ENCODE assay signal across 18 cellular contexts in genomic region chr14:89855961-89856360, GRCh38.
DNase-seq lines count a peak whose midpoint lies in the region; ATAC-seq and TF ChIP-seq lines count a peak whose summit lies in the region.
"Had no signal": no experiment of that assay in that cellular context is flagged by ENCODE, and none has a peak within 500 bp of the region (broad histone marks: within the 10 kb centered on the region; RNA-seq: fewer than 3 reads in every experiment).

No MANE protein-coding gene starts in this region.

- peak overlapping the region; percentile 5; the same call in 1 of the 2 replicates for H3K56ac ChIP-seq in IMR-90 (ENCODE audit: extremely low read depth, insufficient read depth, low read length)

- TF ChIP-seq POLR2A in IMR-90 (IDR thresholded peaks at IDR 0.05; ENCODE audit: low read depth, low read length), result no peak
- no peak for TF ChIP-seq POLR2A in gastroesophageal sphincter (IDR thresholded peaks at IDR 0.05)

- peak overlapping the region; percentile 75; the same call in 1 of the 2 replicates for H3K4me2 ChIP-seq in IMR-90 (ENCODE audit: low read depth, low read length)
- H3K4me2 ChIP-seq: KMS-11 had no signal

- no peaks in the 10 kb centered on the region for H3K9me3 ChIP-seq in IMR-90 (ENCODE audit: control insufficient read depth, insufficient read depth, low read length)
- no peaks in the 10 kb centered on the region for H3K9me3 ChIP-seq in gastroesophageal sphincter
- H3K9me3 ChIP-seq: pancreas had no signal

- no TSS peak for BruUV-seq in IMR-90 (replicated peaks; lab: Mats Ljungman, UMichigan)

- H3K27me3 ChIP-seq in ACC112 (ENCODE audit: insufficient read depth, low read length) (no peaks in the 10 kb centered on the region), IMR-90 (ENCODE audit: control insufficient read depth, insufficient read depth, low read length) (no peaks in the 10 kb centered on the region), brain microvascular endothelial cell (replicated peaks) (no peaks in the 10 kb centered on the region), gastroesophageal sphincter (no peaks in the 10 kb centered on the region)
- H3K27me3 ChIP-seq: pancreas had no signal

- ATAC-seq in IMR-90 (ENCODE audit: low read depth), result peak; percentile 65
- no peak for ATAC-seq in gastroesophageal sphincter
- ATAC-seq: activated CD8-positive, alpha-beta T cell treated with anti-CD3 and anti-CD28 coated beads, Interleukin-2, amount 10 ng/mL, durations not matched to agents 7 days and 5 days had no signal

- intact Hi-C loops in IMR-90 (cut with micrococcal nuclease), result no loop called here

- peak overlapping the region; percentile 33; the same call in 1 of the 2 replicates for H4K5ac ChIP-seq in IMR-90 (ENCODE audit: low read depth, low read length)

- WGBS in IMR-90 (ENCODE audit: extremely low coverage in 2 of 2, insufficient read length in 1 of 2), 2 experiments, result 94% methylated on average over 2 of the region's 4 CpGs; no CpG with 5 or more reads in 1 of the 2 experiments
- 68 to 80% methylated on average over 4 of the region's 4 CpGs for WGBS in gastroesophageal sphincter (ENCODE audit: low coverage in 1 of 2), 2 donors

- no peaks in the 10 kb centered on the region for H3K36me3 ChIP-seq in ACC112 (ENCODE audit: insufficient read depth, low read length)
- H3K36me3 ChIP-seq in IMR-90 (ENCODE audit: control insufficient read depth, insufficient read depth, low read length), result no peaks in the 10 kb centered on the region; the same call in 1 of the 2 replicates
- no peaks in the 10 kb centered on the region for H3K36me3 ChIP-seq in brain microvascular endothelial cell (replicated peaks)
- H3K36me3 ChIP-seq in gastroesophageal sphincter, result no peaks in the 10 kb centered on the region
- H3K36me3 ChIP-seq: pancreas had no signal

- H3K79me2 ChIP-seq in ACC112 (ENCODE audit: control insufficient read depth, insufficient read depth, low read length, unreplicated experiment), result no peaks in the 10 kb centered on the region

- H2AK5ac ChIP-seq in IMR-90 (ENCODE audit: low read depth, low read length), result peak overlapping the region; percentile 41

- H2AFZ ChIP-seq in ACC112 (ENCODE audit: low read length, unreplicated experiment) (no peak overlapping the region), IMR-90 (replicated peaks; ENCODE audit: low read length, poor library complexity) (peak overlapping the region; percentile 67)

- peak overlapping the region; percentile 86 for H2BK5ac ChIP-seq in IMR-90 (ENCODE audit: low read depth, low read length, poor library complexity, severe bottlenecking)

- POLR2A ChIA-PET in IMR-90 (lab: Charles Lee; ENCODE audit: unreplicated experiment), result no interaction called here

- in situ Hi-C loops in IMR-90 (cut with MboI; ENCODE audit: low sequenced_read_pairs), result no loop called here
- in situ Hi-C loops in brain microvascular endothelial cell (cut with HindIII; ENCODE audit: low pct_ligation_motif_present, low sequenced_read_pairs), result no loop called here

- CTCF ChIA-PET in IMR-90 (lab: Yijun Ruan, JAX), result no interaction called here

- DNase-seq in IMR-90 (peak; percentile 89), brain microvascular endothelial cell (peak; percentile 29), glomerular visceral epithelial cell (ENCODE audit: extremely low spot score) (peak; percentile 36), DMS153 treated with DMSO at 0.1 percent for 48 hours (lab: John Stamatoyannopoulos, UW; ENCODE audit: unreplicated experiment) (no peak), NCI-H2081 treated with DMSO at 0.1 percent for 48 hours (lab: John Stamatoyannopoulos, UW) (no peak), NCI-H345 (lab: John Stamatoyannopoulos, UW) (no peak)
- DNase-seq: activated CD8-positive, alpha-beta T cell treated with anti-CD3 and anti-CD28 coated beads, Interleukin-2, amount 10 ng/mL, durations not matched to agents 7 days and 5 days; activated gamma-delta T cell; DMS53; mesendoderm; NCI-H1436; NCI-H526 treated with DMSO at 0.1 percent for 48 hours; pancreas; RPMI8226; trophoblast cell had no signal

- H4K91ac ChIP-seq in IMR-90 (ENCODE audit: insufficient read depth, low read depth, low read length), result peak overlapping the region; percentile 27; the same call in 1 of the 2 replicates

- H3K9ac ChIP-seq in IMR-90 (ENCODE audit: low read depth, low read length), result peak overlapping the region; percentile 50; the same call in 1 of the 2 replicates
- H3K9ac ChIP-seq: KMS-11 had no signal

- peak overlapping the region; percentile 41; the same call in 1 of the 3 replicates for H2BK15ac ChIP-seq in IMR-90 (ENCODE audit: low read depth, low read length)

- peaks cover 4% of the 10 kb centered on the region; the same call in 1 of the 2 replicates for H3K9me1 ChIP-seq in IMR-90 (ENCODE audit: insufficient read depth, low read length)

- H3K18ac ChIP-seq in IMR-90 (ENCODE audit: low read depth, low read length), result peak overlapping the region; percentile 47; the same call in 1 of the 2 replicates

- H4K20me1 ChIP-seq in IMR-90 (ENCODE audit: insufficient read depth, low read length), result no peaks in the 10 kb centered on the region

- H3K4ac ChIP-seq in IMR-90 (ENCODE audit: low read depth, low read length), result peak overlapping the region; percentile 66

- peak overlapping the region; percentile 83 for H2BK120ac ChIP-seq in IMR-90 (ENCODE audit: low read depth, low read length)

- peaks cover 0 to 6% of the 10 kb centered on the region in 2 experiments; a peak in 2 of 4 replicates for H3K79me1 ChIP-seq in IMR-90 (ENCODE audit: low read depth in 1 of 2, low read length in 2 of 2)

- no peak for TF ChIP-seq EP300 in gastroesophageal sphincter (IDR thresholded peaks at IDR 0.05)

- TF ChIP-seq CTCF in IMR-90 (conservative IDR thresholded peaks at IDR 0.05; ENCODE audit: low read depth, low read length) (no peak), brain microvascular endothelial cell (IDR thresholded peaks at IDR 0.05; ENCODE audit: low read depth, low read length, missing control alignments) (no peak), gastroesophageal sphincter (IDR thresholded peaks at IDR 0.05) (no peak)

- H4K8ac ChIP-seq in IMR-90 (ENCODE audit: low read depth in 2 of 2, low read length in 2 of 2), result peak overlapping the region; percentile 41 to 67; a peak in 3 of 4 replicates

- H2BK20ac ChIP-seq in IMR-90 (ENCODE audit: low read depth, low read length), result peak overlapping the region; percentile 94

- H3K4me3 ChIP-seq in ACC112 (ENCODE audit: low read depth, low read length) (peak overlapping the region; percentile 20; the same call in 1 of the 2 replicates), IMR-90 (ENCODE audit: insufficient read depth, low read depth, low read length) (no peak overlapping the region), brain microvascular endothelial cell (ENCODE audit: low read depth, low read length) (no peak overlapping the region), gastroesophageal sphincter (no peak overlapping the region)
- H3K4me3 ChIP-seq: pancreas had no signal

- dilution Hi-C loops in IMR-90 (cut with HindIII; ENCODE audit: low sequenced_read_pairs, unreplicated experiment), result no loop called here

- H3K27ac ChIP-seq in ACC112 (ENCODE audit: low read depth, low read length) (peak overlapping the region; percentile 83), IMR-90 (ENCODE audit: insufficient read depth, low read length) (peak overlapping the region; percentile 81; the same call in 1 of the 2 replicates), brain microvascular endothelial cell (peak overlapping the region; percentile 54), gastroesophageal sphincter (no peak overlapping the region)
- H3K27ac ChIP-seq: KMS-11, pancreas had no signal

- H3K4me1 ChIP-seq in ACC112 (ENCODE audit: control insufficient read depth, insufficient read depth, low read length, unreplicated experiment) (peaks cover 18% of the 10 kb centered on the region), IMR-90 (ENCODE audit: control insufficient read depth, insufficient read depth, low read length) (peaks cover 17% of the 10 kb centered on the region), gastroesophageal sphincter (no peaks in the 10 kb centered on the region)

- no peak overlapping the region; the same call in 1 of the 2 replicates for H3K14ac ChIP-seq in IMR-90 (replicated peaks; ENCODE audit: low read depth, low read length)

- no peak overlapping the region for H2AK9ac ChIP-seq in IMR-90 (replicated peaks; ENCODE audit: low read depth, low read length, poor library complexity)

- no peak for TF ChIP-seq RAD21 in IMR-90 (IDR thresholded peaks at IDR 0.05; ENCODE audit: low read length)

- peak overlapping the region; percentile 54; the same call in 1 of the 2 replicates for H3K23ac ChIP-seq in IMR-90 (ENCODE audit: low read depth, low read length)

TF ChIP-seq in IMR-90, 13 proteins besides CTCF, POLR2A, EP300 and RAD21:
- TF ChIP-seq MAFK (IDR thresholded peaks at IDR 0.05; ENCODE audit: low read depth, low read length) (peak; percentile 75), SMC3 (IDR thresholded peaks at IDR 0.05; ENCODE audit: low read depth, low read length) (no peak), NFE2L2 (IDR thresholded peaks at IDR 0.05; ENCODE audit: low read depth, low read length) (peak; percentile 81), MAZ (IDR thresholded peaks at IDR 0.05; ENCODE audit: borderline replicate concordance, low read depth, low read length) (no peak), FOS (IDR thresholded peaks at IDR 0.05; ENCODE audit: low read depth, low read length) (peak; percentile 51), CEBPB (IDR thresholded peaks at IDR 0.05; ENCODE audit: low read depth, low read length) (peak; percentile 90)
TF ChIP-seq in IMR-90: peak in this region for 4.

Comparison
In these comparisons a context has a peak if more than half of its experiments do, and no peak if none do; other contexts are left out.
1. H3K27ac ChIP-seq: peak in ACC112 (single experiment), IMR-90 (single experiment) and brain microvascular endothelial cell (single experiment); none in gastroesophageal sphincter (0 of 4).
2. DNase-seq: peak in IMR-90 (single experiment), brain microvascular endothelial cell (single experiment) and glomerular visceral epithelial cell (single experiment); none in DMS153 treated with DMSO at 0.1 percent for 48 hours (single experiment), NCI-H2081 treated with DMSO at 0.1 percent for 48 hours (single experiment) and NCI-H345 (single experiment).